ENCODE assay signal across 1 cellular context in the genomic region with DNA sequence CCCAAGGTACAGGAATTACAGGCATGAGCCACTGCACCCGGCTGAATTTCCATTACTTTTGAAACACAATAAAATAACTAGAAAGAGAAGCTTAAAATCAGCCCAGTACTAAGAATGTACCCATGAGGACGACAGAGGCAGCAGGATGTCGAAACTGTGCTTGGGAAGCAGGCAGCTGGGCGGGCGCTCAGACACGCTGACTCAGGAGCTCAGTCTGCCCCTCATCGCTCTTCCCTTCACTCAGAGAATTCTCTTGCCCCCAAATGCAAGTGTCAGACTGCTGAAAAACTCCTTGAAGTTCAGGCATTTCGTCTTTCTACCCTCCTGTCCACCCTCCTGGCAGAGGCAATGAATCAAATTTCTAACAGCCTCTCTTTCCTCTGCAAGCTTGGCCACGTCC.
TF ChIP-seq lines count a peak whose summit lies in the region.

No MANE protein-coding gene starts in this region.

TF ChIP-seq in K562, 482 proteins besides CTCF, POLR2A, EP300 and RAD21 (continued from another document):
- TF ChIP-seq, protein P1, sequence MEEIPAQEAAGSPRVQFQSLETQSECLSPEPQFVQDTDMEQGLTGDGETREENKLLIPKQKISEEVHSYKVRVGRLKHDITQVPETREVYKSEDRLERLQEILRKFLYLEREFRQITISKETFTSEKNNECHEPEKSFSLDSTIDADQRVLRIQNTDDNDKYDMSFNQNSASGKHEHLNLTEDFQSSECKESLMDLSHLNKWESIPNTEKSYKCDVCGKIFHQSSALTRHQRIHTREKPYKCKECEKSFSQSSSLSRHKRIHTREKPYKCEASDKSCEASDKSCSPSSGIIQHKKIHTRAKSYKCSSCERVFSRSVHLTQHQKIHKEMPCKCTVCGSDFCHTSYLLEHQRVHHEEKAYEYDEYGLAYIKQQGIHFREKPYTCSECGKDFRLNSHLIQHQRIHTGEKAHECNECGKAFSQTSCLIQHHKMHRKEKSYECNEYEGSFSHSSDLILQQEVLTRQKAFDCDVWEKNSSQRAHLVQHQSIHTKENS (CRISPR knock-in tag; IDR thresholded peaks at IDR 0.05): no peak
- TF ChIP-seq, protein P2, sequence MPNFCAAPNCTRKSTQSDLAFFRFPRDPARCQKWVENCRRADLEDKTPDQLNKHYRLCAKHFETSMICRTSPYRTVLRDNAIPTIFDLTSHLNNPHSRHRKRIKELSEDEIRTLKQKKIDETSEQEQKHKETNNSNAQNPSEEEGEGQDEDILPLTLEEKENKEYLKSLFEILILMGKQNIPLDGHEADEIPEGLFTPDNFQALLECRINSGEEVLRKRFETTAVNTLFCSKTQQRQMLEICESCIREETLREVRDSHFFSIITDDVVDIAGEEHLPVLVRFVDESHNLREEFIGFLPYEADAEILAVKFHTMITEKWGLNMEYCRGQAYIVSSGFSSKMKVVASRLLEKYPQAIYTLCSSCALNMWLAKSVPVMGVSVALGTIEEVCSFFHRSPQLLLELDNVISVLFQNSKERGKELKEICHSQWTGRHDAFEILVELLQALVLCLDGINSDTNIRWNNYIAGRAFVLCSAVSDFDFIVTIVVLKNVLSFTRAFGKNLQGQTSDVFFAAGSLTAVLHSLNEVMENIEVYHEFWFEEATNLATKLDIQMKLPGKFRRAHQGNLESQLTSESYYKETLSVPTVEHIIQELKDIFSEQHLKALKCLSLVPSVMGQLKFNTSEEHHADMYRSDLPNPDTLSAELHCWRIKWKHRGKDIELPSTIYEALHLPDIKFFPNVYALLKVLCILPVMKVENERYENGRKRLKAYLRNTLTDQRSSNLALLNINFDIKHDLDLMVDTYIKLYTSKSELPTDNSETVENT (CRISPR knock-in tag; IDR thresholded peaks at IDR 0.05): no peak
- TF ChIP-seq ZBTB7A (IDR thresholded peaks at IDR 0.05; ENCODE audit: borderline replicate concordance, control insufficient read depth, low read depth, low read length) (no peak), ZNF586 (CRISPR knock-in tag; conservative IDR thresholded peaks at IDR 0.05) (no peak), DLX4 (CRISPR knock-in tag; IDR thresholded peaks at IDR 0.05) (no peak), ARNT (IDR thresholded peaks at IDR 0.05) (no peak), ZSCAN32 (CRISPR knock-in tag; IDR thresholded peaks at IDR 0.05) (no peak), XRCC5 (IDR thresholded peaks at IDR 0.05; ENCODE audit: low read depth, low read length) (no peak), JUN (IDR thresholded peaks at IDR 0.05; ENCODE audit: borderline replicate concordance, low read depth, low read length) (no peak), JUN (CRISPR knock-in tag; IDR thresholded peaks at IDR 0.05; ENCODE audit: borderline replicate concordance) (no peak), TAF7 (tag; IDR thresholded peaks at IDR 0.05) (no peak), THRAP3 (IDR thresholded peaks at IDR 0.05; ENCODE audit: borderline replicate concordance) (no peak), NFXL1 (CRISPR knock-in tag; IDR thresholded peaks at IDR 0.05) (no peak), ZNF3 (CRISPR knock-in tag; IDR thresholded peaks at IDR 0.05) (no peak)
